ENCODE assay signal across 20 cellular contexts in the genomic region with DNA sequence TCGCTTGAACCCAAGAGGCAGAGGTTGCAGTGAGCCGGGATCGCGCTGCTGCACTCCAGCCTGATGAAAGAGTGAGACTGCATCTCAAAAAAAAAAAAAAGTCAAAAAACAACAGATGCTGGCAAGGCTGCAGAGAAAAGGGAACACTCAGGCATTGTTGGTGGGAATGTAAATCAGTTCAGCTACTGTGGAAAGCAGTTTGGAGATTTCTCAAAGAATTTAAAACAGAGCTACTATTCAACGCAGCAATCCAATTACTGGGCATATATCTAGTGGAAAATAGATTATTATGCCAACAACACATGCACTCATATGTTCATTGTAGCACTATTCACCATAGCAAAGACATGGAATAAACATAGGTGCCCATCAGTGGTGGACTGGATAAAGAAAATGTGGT.
DNase-seq lines count a peak whose midpoint lies in the region; FAIRE-seq and TF ChIP-seq lines count a peak whose summit lies in the region.
"Had no signal": no experiment of that assay in that cellular context is flagged by ENCODE, and none has a peak within 500 bp of the region (broad histone marks: within the 10 kb centered on the region; RNA-seq: fewer than 3 reads in every experiment).

No MANE protein-coding gene starts in this region.

- no peaks in the 10 kb centered on the region; the same call in 1 of the 2 replicates for H3K36me3 Mint-ChIP-seq in HFFc6 (ENCODE audit: low read depth)
- H3K36me3 Mint-ChIP-seq: CD4-positive, alpha-beta memory T cell had no signal

- DNase-seq in NCI-H2171 treated with DMSO at 0.1 percent for 48 hours (lab: John Stamatoyannopoulos, UW) (peak; percentile 9), NCI-H2171 (lab: John Stamatoyannopoulos, UW) (no peak), foreskin melanocyte (peak; percentile 12), medulla oblongata (ENCODE audit: extremely low spot score) (peak; percentile 54), superior temporal gyrus (ENCODE audit: extremely low spot score) (peak; percentile 53), GM10266 (ENCODE audit: extremely low spot score) (no peak), urothelium cell line (ENCODE audit: low spot score) (no peak), HFFc6 (no peak)
- DNase-seq: AML-193; C1 segment of cervical spinal cord; Calu3; CD4-positive, alpha-beta memory T cell; COR-L47; DMS53; DMS79 treated with DMSO at 0.1 percent for 48 hours; GF-D8; GOT3 had no signal

- no peak for TF ChIP-seq CTCF in GM10266 (IDR thresholded peaks at IDR 0.05; ENCODE audit: control insufficient read depth, insufficient read depth, low read depth, missing control alignments)
- TF ChIP-seq CTCF in HFFc6 (IDR thresholded peaks at IDR 0.05), result no peak

- no peak overlapping the region for H3K27ac Mint-ChIP-seq in HFFc6
- H3K27ac Mint-ChIP-seq: CD4-positive, alpha-beta memory T cell had no signal

- H3K27me3 Mint-ChIP-seq in HFFc6 (ENCODE audit: insufficient read depth), result no peaks in the 10 kb centered on the region

- H3K9me3 Mint-ChIP-seq in HFFc6, result peaks cover 38% of the 10 kb centered on the region

- no peak for FAIRE-seq in urothelium cell line (lab: Jason Lieb, UNC)
- FAIRE-seq: A204.1, GM12892, H54 had no signal

- H3K4me1 Mint-ChIP-seq in HFFc6 (ENCODE audit: low read depth), result no peaks in the 10 kb centered on the region
- H3K4me1 Mint-ChIP-seq: CD4-positive, alpha-beta memory T cell had no signal

- H3K4me3 Mint-ChIP-seq in HFFc6, result no peak overlapping the region
- H3K4me3 Mint-ChIP-seq: CD4-positive, alpha-beta memory T cell had no signal

Comparison
In these comparisons a context has a peak if more than half of its experiments do, and no peak if none do; other contexts are left out.
1. DNase-seq: peak in NCI-H2171 treated with DMSO at 0.1 percent for 48 hours (single experiment), foreskin melanocyte (single experiment), medulla oblongata (single experiment) and superior temporal gyrus (single experiment); none in NCI-H2171 (single experiment), GM10266 (single experiment), urothelium cell line (single experiment) and HFFc6 (single experiment).